ENCODE assay signal across 8 cellular contexts in genomic region chr12:45729233-45730115, GRCh38. TPM values are rescaled to one million over a fixed set of nuclear protein-coding genes. Genes with fewer than 3 reads are reported as not detected.
DNase-seq lines count a peak whose midpoint lies in the region; ATAC-seq and TF ChIP-seq lines count a peak whose summit lies in the region.

A gene with protein sequence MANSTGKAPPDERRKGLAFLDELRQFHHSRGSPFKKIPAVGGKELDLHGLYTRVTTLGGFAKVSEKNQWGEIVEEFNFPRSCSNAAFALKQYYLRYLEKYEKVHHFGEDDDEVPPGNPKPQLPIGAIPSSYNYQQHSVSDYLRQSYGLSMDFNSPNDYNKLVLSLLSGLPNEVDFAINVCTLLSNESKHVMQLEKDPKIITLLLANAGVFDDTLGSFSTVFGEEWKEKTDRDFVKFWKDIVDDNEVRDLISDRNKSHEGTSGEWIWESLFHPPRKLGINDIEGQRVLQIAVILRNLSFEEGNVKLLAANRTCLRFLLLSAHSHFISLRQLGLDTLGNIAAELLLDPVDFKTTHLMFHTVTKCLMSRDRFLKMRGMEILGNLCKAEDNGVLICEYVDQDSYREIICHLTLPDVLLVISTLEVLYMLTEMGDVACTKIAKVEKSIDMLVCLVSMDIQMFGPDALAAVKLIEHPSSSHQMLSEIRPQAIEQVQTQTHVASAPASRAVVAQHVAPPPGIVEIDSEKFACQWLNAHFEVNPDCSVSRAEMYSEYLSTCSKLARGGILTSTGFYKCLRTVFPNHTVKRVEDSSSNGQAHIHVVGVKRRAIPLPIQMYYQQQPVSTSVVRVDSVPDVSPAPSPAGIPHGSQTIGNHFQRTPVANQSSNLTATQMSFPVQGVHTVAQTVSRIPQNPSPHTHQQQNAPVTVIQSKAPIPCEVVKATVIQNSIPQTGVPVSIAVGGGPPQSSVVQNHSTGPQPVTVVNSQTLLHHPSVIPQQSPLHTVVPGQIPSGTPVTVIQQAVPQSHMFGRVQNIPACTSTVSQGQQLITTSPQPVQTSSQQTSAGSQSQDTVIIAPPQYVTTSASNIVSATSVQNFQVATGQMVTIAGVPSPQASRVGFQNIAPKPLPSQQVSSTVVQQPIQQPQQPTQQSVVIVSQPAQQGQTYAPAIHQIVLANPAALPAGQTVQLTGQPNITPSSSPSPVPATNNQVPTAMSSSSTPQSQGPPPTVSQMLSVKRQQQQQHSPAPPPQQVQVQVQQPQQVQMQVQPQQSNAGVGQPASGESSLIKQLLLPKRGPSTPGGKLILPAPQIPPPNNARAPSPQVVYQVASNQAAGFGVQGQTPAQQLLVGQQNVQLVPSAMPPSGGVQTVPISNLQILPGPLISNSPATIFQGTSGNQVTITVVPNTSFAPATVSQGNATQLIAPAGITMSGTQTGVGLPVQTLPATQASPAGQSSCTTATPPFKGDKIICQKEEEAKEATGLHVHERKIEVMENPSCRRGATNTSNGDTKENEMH (N-terminal part only) (plus strand): TSS chr12:45729706. CDS start chr12:45729837, 131 bp downstream.

- H3K36me3 Mint-ChIP-seq in activated naive CD8-positive, alpha-beta T cell treated with anti-CD3 and anti-CD28 coated beads, Interleukin-2, amount 50 U/mL, for 24 hours (ENCODE audit: low read depth): peaks cover 15% of the 10 kb centered on the region

- peak within 1 kb of the TSS; percentile 88 for H3K4me3 ChIP-seq in Jurkat, Clone E6-1 (ENCODE audit: low read length)
- H3K4me3 ChIP-seq in SU-DHL-6 (ENCODE audit: insufficient read depth, low read length, poor library complexity, severe bottlenecking) (peak within 1 kb of the TSS; percentile 98), tibial nerve (peak within 1 kb of the TSS; percentile 54 to 97 (median 86))

- peak in 1 of 2 donors; percentile 16 for TF ChIP-seq EP300 in tibial nerve (IDR thresholded peaks at IDR 0.05)

- ATAC-seq in GM21529 (IDR thresholded peaks at IDR 0.05; ENCODE audit: unreplicated experiment): peak; percentile 9
- peak; percentile 31 for ATAC-seq in activated naive CD8-positive, alpha-beta T cell treated with anti-CD3 and anti-CD28 coated beads, Interleukin-2, amount 50 U/mL, for 24 hours

- H3K4me1 ChIP-seq in tibial nerve: peaks cover 0 to 46% (median 33%) of the 10 kb centered on the region in 4 donors

- peak within 1 kb of the TSS; percentile 100 for H3K27ac Mint-ChIP-seq in activated naive CD8-positive, alpha-beta T cell treated with anti-CD3 and anti-CD28 coated beads, Interleukin-2, amount 50 U/mL, for 24 hours

- H3K9ac ChIP-seq in SU-DHL-6 (ENCODE audit: low read length): peak within 1 kb of the TSS; percentile 98

- H3K4me2 ChIP-seq in SU-DHL-6 (ENCODE audit: low read depth, low read length, poor library complexity, severe bottlenecking): peak within 1 kb of the TSS; percentile 100

- H3F3A ChIP-seq in SU-DHL-6 (ENCODE audit: insufficient read depth): peaks cover 22% of the 10 kb centered on the region

- intact Hi-C loops in cardiac septum (cut with DNase I): loop anchor here (2.0 to 10.0 kb wide), 5 partner anchors 185 to 555 kb away; partner anchors contain the start of genes ANO6 and SCAF11

- H3K36me3 ChIP-seq in SU-DHL-6 (ENCODE audit: low read length) (peaks cover 16% of the 10 kb centered on the region), tibial nerve (no peaks in the 10 kb centered on the region)

- H4K20me1 ChIP-seq in SU-DHL-6 (ENCODE audit: low read depth, low read length): peaks cover 15% of the 10 kb centered on the region; the same call in 1 of the 2 replicates

- H3K27me3 ChIP-seq in SU-DHL-6 (ENCODE audit: low read length): no peaks in the 10 kb centered on the region
- H3K27me3 ChIP-seq in tibial nerve: no peaks in the 10 kb centered on the region

- DNase-seq in DMS114 treated with DMSO at 0.1 percent for 48 hours (lab: John Stamatoyannopoulos, UW; ENCODE audit: unreplicated experiment): peak; percentile 80
- peak; percentile 88 for DNase-seq in Jurkat, Clone E6-1 (ENCODE audit: low read depth, low spot score)
- peak; percentile 70 for DNase-seq in activated naive CD8-positive, alpha-beta T cell treated with anti-CD3 and anti-CD28 coated beads, Interleukin-2, amount 50 U/mL, for 24 hours
- DNase-seq in cardiac septum (ENCODE audit: low spot score): peak; percentile 79
- peak; percentile 46 for DNase-seq in pons (ENCODE audit: low spot score)
- peak; percentile 43 to 49 for DNase-seq in tibial nerve (ENCODE audit: low spot score in 2 of 2)

- H3K79me2 ChIP-seq in SU-DHL-6 (ENCODE audit: insufficient read depth, low read length): peaks cover 68% of the 10 kb centered on the region

- no peaks in the 10 kb centered on the region for H3K9me2 ChIP-seq in SU-DHL-6 (replicated peaks; ENCODE audit: insufficient read depth, low read length)

- H3K27ac ChIP-seq in SU-DHL-6 (ENCODE audit: low read depth, low read length) (peak within 1 kb of the TSS; percentile 97), tibial nerve (peak within 1 kb of the TSS; percentile 92 to 100 (median 99))

- WGBS in tibial nerve, 2 donors: 0 to 1% methylated on average over 46 to 77 of the region's 89 CpGs

- peak within 1 kb of the TSS; percentile 89 for H3K4me3 Mint-ChIP-seq in activated naive CD8-positive, alpha-beta T cell treated with anti-CD3 and anti-CD28 coated beads, Interleukin-2, amount 50 U/mL, for 24 hours

- H2AFZ ChIP-seq in SU-DHL-6 (ENCODE audit: low read depth, low read length, severe bottlenecking): peak within 1 kb of the TSS; percentile 80

- no peaks in the 10 kb centered on the region for H3K27me3 Mint-ChIP-seq in activated naive CD8-positive, alpha-beta T cell treated with anti-CD3 and anti-CD28 coated beads, Interleukin-2, amount 50 U/mL, for 24 hours

- no peaks in the 10 kb centered on the region for H3K9me3 Mint-ChIP-seq in activated naive CD8-positive, alpha-beta T cell treated with anti-CD3 and anti-CD28 coated beads, Interleukin-2, amount 50 U/mL, for 24 hours

- TF ChIP-seq POLR2A in tibial nerve (IDR thresholded peaks at IDR 0.05): no peak

- no peaks in the 10 kb centered on the region for H3K9me3 ChIP-seq in SU-DHL-6 (ENCODE audit: insufficient read depth, low read length)
- H3K9me3 ChIP-seq in tibial nerve: no peaks in the 10 kb centered on the region

- H3K4me1 Mint-ChIP-seq in activated naive CD8-positive, alpha-beta T cell treated with anti-CD3 and anti-CD28 coated beads, Interleukin-2, amount 50 U/mL, for 24 hours: peaks cover 40% of the 10 kb centered on the region

- TF ChIP-seq CTCF in SU-DHL-6 (IDR thresholded peaks at IDR 0.05; ENCODE audit: insufficient read depth, low read length, poor library complexity, severe bottlenecking) (no peak), tibial nerve (IDR thresholded peaks at IDR 0.05) (no peak)

RNA-seq across cellular contexts. Expression of the gene that starts here (rescaled TPM):
- 22.6 TPM for polyA plus RNA-seq in Jurkat, Clone E6-1 (2012; ENCODE audit: insufficient read depth, insufficient read length)
- total RNA-seq in cardiac septum (24.2 TPM), tibial nerve (10 to 100 TPM; 30.3 to 35.8 (median 32.8) TPM)

Comparison
In these comparisons a context has a peak if more than half of its experiments do, and no peak if none do; other contexts are left out.
1. Peak in every context shown above with its lines: DNase-seq, ATAC-seq, H3K4me3 ChIP-seq and H3K27ac ChIP-seq.